In genomic region chr2:15769676-15770075, GRCh38 we compare ENCODE assay signal across 23 cellular contexts.
"Had no signal": no experiment of that assay in that cellular context is flagged by ENCODE, and none has a peak within 500 bp of the region (broad histone marks: within the 10 kb centered on the region; RNA-seq: fewer than 3 reads in every experiment).

No MANE protein-coding gene starts in this region.

- H3K4me3 Mint-ChIP-seq: memory B cell; naive B cell; nephron; stimulated activated naive B cell treated with anti-CD40 and anti-IgM and Interleukin-4, amounts not matched to agents 10 μg/mL and 1 μg/mL and 100 μg/mL, for 72 hours; stimulated activated naive CD8-positive, alpha-beta T cell treated with anti-CD3 and anti-CD28 coated beads, Interleukin-15, amount 100 ng/mL, for 72 hours had no signal

- H3K4me1 ChIP-seq: gastrocnemius medialis, left ventricle myocardium inferior, lower lobe of right lung, spleen, testis, tibial nerve, upper lobe of right lung, vagina had no signal

- H3K36me3 ChIP-seq: gastrocnemius medialis, left ventricle myocardium inferior, lower lobe of right lung, neutrophil, spleen, tibial nerve, upper lobe of right lung, vagina had no signal

- H3K27ac Mint-ChIP-seq: memory B cell; stimulated activated naive B cell treated with anti-CD40 and anti-IgM and Interleukin-4, amounts not matched to agents 10 μg/mL and 1 μg/mL and 100 μg/mL, for 72 hours had no signal

- H3K27ac ChIP-seq: dorsolateral prefrontal cortex, gastrocnemius medialis, hepatocyte, left ventricle myocardium inferior, lower lobe of right lung, neutrophil, spleen, testis, upper lobe of right lung, vagina had no signal

- H3K9me3 ChIP-seq: gastrocnemius medialis, left ventricle myocardium inferior, lower lobe of right lung, neutrophil, spleen, testis, tibial nerve, upper lobe of right lung, vagina had no signal

- H2AFZ ChIP-seq: hepatocyte had no signal

- H3K4me2 ChIP-seq: hepatocyte had no signal

- H3K9me3 Mint-ChIP-seq: memory B cell; stimulated activated naive B cell treated with anti-CD40 and anti-IgM and Interleukin-4, amounts not matched to agents 10 μg/mL and 1 μg/mL and 100 μg/mL, for 72 hours; stimulated activated naive CD8-positive, alpha-beta T cell treated with anti-CD3 and anti-CD28 coated beads, Interleukin-15, amount 100 ng/mL, for 72 hours had no signal

- H3K27me3 ChIP-seq: dorsolateral prefrontal cortex, gastrocnemius medialis, hepatocyte, neutrophil, spleen, testis, tibial nerve, upper lobe of right lung, vagina had no signal

- FAIRE-seq: kidney had no signal

- H3K79me2 ChIP-seq: hepatocyte had no signal

- H3K4me3 ChIP-seq: dorsolateral prefrontal cortex, gastrocnemius medialis, hepatocyte, left ventricle myocardium inferior, lower lobe of right lung, spleen, testis, tibial nerve, upper lobe of right lung, vagina had no signal

- H3K4me1 Mint-ChIP-seq: memory B cell; naive B cell; stimulated activated naive CD8-positive, alpha-beta T cell treated with anti-CD3 and anti-CD28 coated beads, Interleukin-15, amount 100 ng/mL, for 72 hours had no signal

- H3K36me3 Mint-ChIP-seq: memory B cell; naive B cell; stimulated activated naive B cell treated with anti-CD40 and anti-IgM and Interleukin-4, amounts not matched to agents 10 μg/mL and 1 μg/mL and 100 μg/mL, for 72 hours had no signal

- H3K27me3 Mint-ChIP-seq: stimulated activated naive CD8-positive, alpha-beta T cell treated with anti-CD3 and anti-CD28 coated beads, Interleukin-15, amount 100 ng/mL, for 72 hours had no signal

- DNase-seq: cortex of kidney; dorsolateral prefrontal cortex; effector CD8-positive, alpha-beta T cell; gastrocnemius medialis; kidney; left cardiac atrium; left ventricle myocardium inferior; lower lobe of right lung; naive B cell; posterior cingulate gyrus; spleen; stimulated activated CD4-positive, alpha-beta T cell treated with anti-CD3 and anti-CD28 coated beads, Interleukin-2, amount 100 ng/mL, for 24 hours; stimulated activated CD4-positive, alpha-beta T cell treated with anti-CD3 and anti-CD28 coated beads, Interleukin-4, amount 100 ng/mL, for 4 hours; stimulated activated naive B cell treated with anti-CD40 and anti-IgM and Interleukin-4, amounts not matched to agents 10 μg/mL and 1 μg/mL and 100 μg/mL, for 72 hours; stimulated activated naive CD8-positive, alpha-beta T cell treated with anti-CD3 and anti-CD28 coated beads, Interleukin-15, amount 100 ng/mL, for 72 hours; testis; upper lobe of right lung had no signal
